20 cellular contexts compared by ENCODE assay signal in genomic region chr9:113296796-113297558, GRCh38. TPM values are rescaled to one million over a fixed set of nuclear protein-coding genes. Genes with fewer than 3 reads are reported as not detected.
DNase-seq lines count a peak whose midpoint lies in the region; ATAC-seq, FAIRE-seq and TF ChIP-seq lines count a peak whose summit lies in the region.
"Had no signal": no experiment of that assay in that cellular context is flagged by ENCODE, and none has a peak within 500 bp of the region (broad histone marks: within the 10 kb centered on the region; RNA-seq: fewer than 3 reads in every experiment).

No MANE protein-coding gene starts in this region.

- no TSS peak for BruUV-seq in K562 (replicated peaks; lab: Mats Ljungman, UMichigan)

- H3K79me2 ChIP-seq in K562 (ENCODE audit: control insufficient read depth, insufficient read depth, low read length): no peaks in the 10 kb centered on the region

- FAIRE-seq in K562 (lab: Jason Lieb, UNC) (no peak), GM12892 (lab: Jason Lieb, UNC) (no peak)
- FAIRE-seq: GM12878, GM18507 had no signal

- peak overlapping the region; percentile 17 for H3K27ac Mint-ChIP-seq in activated T-cell treated with anti-CD3 and anti-CD28 coated beads, Interleukin-2, amount 50 U/mL, for 24 hours

- H3K9me3 Mint-ChIP-seq in activated T-cell treated with anti-CD3 and anti-CD28 coated beads, Interleukin-2, amount 50 U/mL, for 24 hours: no peaks in the 10 kb centered on the region

- no peak overlapping the region for H3K9ac ChIP-seq in K562 (ENCODE audit: insufficient read depth in 1 of 2, low read depth in 2 of 2, low read length in 2 of 2)

- H3K36me3 Mint-ChIP-seq in activated T-cell treated with anti-CD3 and anti-CD28 coated beads, Interleukin-2, amount 50 U/mL, for 24 hours (ENCODE audit: low read depth): peaks cover 28% of the 10 kb centered on the region

- 7% methylated on average over 9 of the region's 9 CpGs for WGBS in K562 (ENCODE audit: insufficient coverage, low coverage, missing lambda C conversion rate)

- in situ Hi-C loops in K562 (cut with MboI): no loop called here

- no peaks in the 10 kb centered on the region for H3K9me3 ChIP-seq in K562 (replicated peaks; ENCODE audit: control insufficient read depth, insufficient read depth, low read depth, low read length)
- H3K9me3 ChIP-seq: Caco-2, SJCRH30 had no signal

- no peak overlapping the region for H3K4me3 ChIP-seq in K562
- H3K4me3 ChIP-seq: GM12878, SJCRH30 had no signal

- intact Hi-C loops in K562 (cut with micrococcal nuclease): no loop called here

- CTCF ChIA-PET in K562 (lab: Yijun Ruan, JAX; ENCODE audit: low intra/inter-chr PET ratio): no interaction called here

- H3K4me1 Mint-ChIP-seq in activated T-cell treated with anti-CD3 and anti-CD28 coated beads, Interleukin-2, amount 50 U/mL, for 24 hours (ENCODE audit: low read depth): no peaks in the 10 kb centered on the region

- no peak for TF ChIP-seq RAD21 in K562 (CRISPR knock-in tag; conservative IDR thresholded peaks at IDR 0.05 in 1 of 2, IDR thresholded peaks at IDR 0.05 in 1 of 2)

- H4K20me1 ChIP-seq in K562 (replicated peaks; ENCODE audit: control insufficient read depth, insufficient read depth, low read length): 0 out of 2 replicates have a peak, but pooled peaks cover 3% of the 10 kb centered on the region

- no peak for ATAC-seq in K562
- ATAC-seq: GM12878, HCT116, PC-3 had no signal

- peaks cover 17% of the 10 kb centered on the region for H3K36me3 ChIP-seq in K562 (ENCODE audit: control insufficient read depth, insufficient read depth, low read length)

- no peak for TF ChIP-seq CTCF in K562 (IDR thresholded peaks at IDR 0.05 in 2 of 3, conservative IDR thresholded peaks at IDR 0.05 in 1 of 3; ENCODE audit: insufficient read depth in 2 of 3, low read depth in 1 of 3, low read length in 3 of 3)

- no peak overlapping the region for H3K4me3 Mint-ChIP-seq in activated T-cell treated with anti-CD3 and anti-CD28 coated beads, Interleukin-2, amount 50 U/mL, for 24 hours

- no peak for TF ChIP-seq POLR2A in K562 (conservative IDR thresholded peaks at IDR 0.05)
- TF ChIP-seq POLR2A in GM12892 (IDR thresholded peaks at IDR 0.05; ENCODE audit: low read depth, low read length): no peak

- POLR2A ChIA-PET in K562 (lab: Yijun Ruan, JAX): interaction anchor here (0.6 to 1.8 kb wide), 7 partner anchors 9 to 1153 kb away, joined by 3 to 9 read pairs (median 3); partner anchors contain the start of genes CDC26, FKBP15, PRPF4 and SLC31A1

- DNase-seq in activated T-cell treated with anti-CD3 and anti-CD28 coated beads, Interleukin-2, amount 50 U/mL, for 24 hours: no peak
- DNase-seq in activated T-cell treated with anti-CD3 and anti-CD28 coated beads, Interleukin-2, amount 50 U/mL, for 48 hours: no peak
- DNase-seq in NCI-H524 (lab: John Stamatoyannopoulos, UW) (peak; percentile 84 to 91), K562 (ENCODE audit: extremely low read depth in 1 of 4, low spot score in 3 of 4) (no peak), stromal cell of bone marrow (ENCODE audit: low read depth) (peak; percentile 10), GM12892 (ENCODE audit: insufficient read length) (no peak), DMS114 treated with DMSO at 0.1 percent for 48 hours (lab: John Stamatoyannopoulos, UW; ENCODE audit: unreplicated experiment) (no peak)
- DNase-seq: ACHN, Caco-2, DND-41, GDM1, KBM-7, NCI-H146, NCI-H510A treated with DMSO at 0.1 percent for 48 hours, PC-3, SJCRH30, T-helper 2 cell had no signal

- H3K9me1 ChIP-seq in K562 (ENCODE audit: control insufficient read depth, insufficient read depth, low read length): no peaks in the 10 kb centered on the region

- no peak overlapping the region for H3K27ac ChIP-seq in K562 (ENCODE audit: extremely low read depth, low read depth, low read length)
- H3K27ac ChIP-seq: SJCRH30 had no signal

- no peak overlapping the region for H2AFZ ChIP-seq in K562 (ENCODE audit: low read depth, low read length)

- H3K27me3 Mint-ChIP-seq in activated T-cell treated with anti-CD3 and anti-CD28 coated beads, Interleukin-2, amount 50 U/mL, for 24 hours: no peaks in the 10 kb centered on the region

- TF ChIP-seq EP300 in K562 (IDR thresholded peaks at IDR 0.05; ENCODE audit: low read length): no peak

- peaks cover 12 to 17% of the 10 kb centered on the region in 2 experiments; a peak in 4 of 5 replicates for H3K4me1 ChIP-seq in K562 (replicated peaks in 1 of 2; ENCODE audit: control insufficient read depth in 2 of 2, insufficient read depth in 2 of 2, low read length in 2 of 2)
- H3K4me1 ChIP-seq: Caco-2 had no signal

- H3K4me2 ChIP-seq in K562 (ENCODE audit: insufficient read depth, low read length): no peak overlapping the region

- H3K27me3 ChIP-seq in K562 (ENCODE audit: control insufficient read depth in 2 of 2, insufficient read depth in 2 of 2, low read length in 2 of 2): peaks cover 11 to 25% of the 10 kb centered on the region in 2 experiments; a peak in 4 of 5 replicates
- H3K27me3 ChIP-seq: SJCRH30 had no signal

RNA-seq across cellular contexts. Expression of gene RNF183, which starts 6.2 kb away (rescaled TPM):
- 2.4 and 2.9 TPM in 2 replicates for total RNA-seq in K562 (2011; cell fraction: chromatin; rRNA removed; ENCODE audit: low replicate concordance)
- 0.92 and 2.3 TPM in 2 replicates for total RNA-seq in K562 (2011; cell fraction: nucleolus; rRNA removed)
- 1.4 and 2.4 TPM in 2 replicates for total RNA-seq in K562 (2011; cell fraction: nucleoplasm; rRNA removed)
- total RNA-seq in K562 (2014; rRNA removed): not detected in 2 replicates
- total RNA-seq in K562 (2014; rRNA removed; fragmentation: Illumina TruSeq; extraction: Trizol): not detected in 2 replicates
- total RNA-seq in K562 (2015; rRNA removed; fragmentation: Illumina TruSeq; extraction: Trizol): not detected in 2 replicates
- total RNA-seq in K562 (2021): 0.22 TPM in 1 of 2 replicates, not detected in the other
- 2.0 and 3.1 TPM in 2 replicates for polyA plus RNA-seq in K562 (2011; rRNA removed)
- polyA plus RNA-seq in K562 (2011; cell fraction: cytosol; rRNA removed): 3.7 TPM in 2 replicates
- 8.0 and 10.7 TPM in 2 replicates for polyA plus RNA-seq in K562 (2011; cell fraction: nucleus; rRNA removed)
- 0.26 and 0.57 TPM in 2 replicates for polyA plus RNA-seq in K562 (2012)
- 0.08 TPM in 1 of 2 replicates, not detected in the other for polyA plus RNA-seq in K562 (2014; fragmentation: Illumina TruSeq; extraction: Trizol)
- polyA plus RNA-seq in K562 (2014; fragmentation: Nextera tagmentation; extraction: Ambion mirVana): under 1 TPM in 1 of 2 experiments, not detected in 1; 0.04 TPM
- 0.08 and 0.11 TPM in 2 replicates for polyA plus RNA-seq in K562 (2014; rRNA removed)
- polyA minus RNA-seq in K562 (2011; rRNA and poly(A)+ RNA removed): 1.1 and 1.3 TPM in 2 replicates
- not detected in 2 replicates for polyA minus RNA-seq in K562 (2011; cell fraction: cytosol; rRNA and poly(A)+ RNA removed)
- 0.94 and 2.2 TPM in 2 replicates for polyA minus RNA-seq in K562 (2011; cell fraction: nucleus; rRNA and poly(A)+ RNA removed)
- 8.7 TPM for polyA plus RNA-seq in GM12892 (2012; ENCODE audit: missing spikeins)
- total RNA-seq: PC-3, SJCRH30 had no signal

RNA-seq across cellular contexts. Expression of gene PRPF4, which starts 21.5 kb away (rescaled TPM):
- total RNA-seq in K562 (2011; cell fraction: chromatin; rRNA removed; ENCODE audit: low replicate concordance): 40.6 and 50.9 TPM in 2 replicates
- 20.5 and 23.0 TPM in 2 replicates for total RNA-seq in K562 (2011; cell fraction: nucleolus; rRNA removed)
- total RNA-seq in K562 (2011; cell fraction: nucleoplasm; rRNA removed): 26.3 and 27.7 TPM in 2 replicates
- total RNA-seq in K562 (2014; rRNA removed): 36.2 and 39.8 TPM in 2 replicates
- total RNA-seq in K562 (2014; rRNA removed; fragmentation: Illumina TruSeq; extraction: Trizol): 42.4 and 45.0 TPM in 2 replicates
- 52.7 and 53.2 TPM in 2 replicates for total RNA-seq in K562 (2015; rRNA removed; fragmentation: Illumina TruSeq; extraction: Trizol)
- total RNA-seq in K562 (2021): 36.1 and 36.7 TPM in 2 replicates
- polyA plus RNA-seq in K562 (2011; rRNA removed): 18.3 and 26.1 TPM in 2 replicates
- polyA plus RNA-seq in K562 (2011; cell fraction: cytosol; rRNA removed): 19.0 and 20.2 TPM in 2 replicates
- 15.4 and 18.4 TPM in 2 replicates for polyA plus RNA-seq in K562 (2011; cell fraction: nucleus; rRNA removed)
- polyA plus RNA-seq in K562 (2012): 26.0 and 38.2 TPM in 2 replicates
- polyA plus RNA-seq in K562 (2014; fragmentation: Illumina TruSeq; extraction: Trizol): 44.7 and 49.8 TPM in 2 replicates
- 10 to 100 TPM; 25.8 to 66.0 TPM for polyA plus RNA-seq in K562 (2014; fragmentation: Nextera tagmentation; extraction: Ambion mirVana)
- polyA plus RNA-seq in K562 (2014; rRNA removed): 29.5 and 30.2 TPM in 2 replicates
- polyA minus RNA-seq in K562 (2011; rRNA and poly(A)+ RNA removed): 19.3 and 21.5 TPM in 2 replicates
- polyA minus RNA-seq in K562 (2011; cell fraction: cytosol; rRNA and poly(A)+ RNA removed): 17.4 and 19.7 TPM in 2 replicates
- 9.0 and 15.3 TPM in 2 replicates for polyA minus RNA-seq in K562 (2011; cell fraction: nucleus; rRNA and poly(A)+ RNA removed)
- polyA plus RNA-seq in GM12892 (2012; ENCODE audit: missing spikeins): 24.1 TPM

RNA-seq across cellular contexts. Expression of gene CDC26, which starts 21.6 kb away (rescaled TPM):
- 6.0 and 15.5 TPM in 2 replicates for total RNA-seq in K562 (2011; cell fraction: chromatin; rRNA removed; ENCODE audit: low replicate concordance)
- total RNA-seq in K562 (2011; cell fraction: nucleolus; rRNA removed): 3.7 and 4.7 TPM in 2 replicates
- total RNA-seq in K562 (2011; cell fraction: nucleoplasm; rRNA removed): 6.2 and 8.5 TPM in 2 replicates
- total RNA-seq in K562 (2014; rRNA removed): 38.9 and 49.8 TPM in 2 replicates
- 60.0 and 61.5 TPM in 2 replicates for total RNA-seq in K562 (2014; rRNA removed; fragmentation: Illumina TruSeq; extraction: Trizol)
- 63.9 and 65.3 TPM in 2 replicates for total RNA-seq in K562 (2015; rRNA removed; fragmentation: Illumina TruSeq; extraction: Trizol)
- 33.0 TPM in 2 replicates for total RNA-seq in K562 (2021)
- polyA plus RNA-seq in K562 (2011; rRNA removed): 30.1 and 42.9 TPM in 2 replicates
- polyA plus RNA-seq in K562 (2011; cell fraction: cytosol; rRNA removed): 7.1 and 20.4 TPM in 2 replicates
- polyA plus RNA-seq in K562 (2011; cell fraction: nucleus; rRNA removed): 9.9 and 13.4 TPM in 2 replicates
- polyA plus RNA-seq in K562 (2012): 24.7 and 64.4 TPM in 2 replicates
- polyA plus RNA-seq in K562 (2014; fragmentation: Illumina TruSeq; extraction: Trizol): 69.5 and 76.9 TPM in 2 replicates
- polyA plus RNA-seq in K562 (2014; fragmentation: Nextera tagmentation; extraction: Ambion mirVana): 100 to 1,000 TPM; 132 to 147 TPM
- 57.4 and 64.6 TPM in 2 replicates for polyA plus RNA-seq in K562 (2014; rRNA removed)
- 29.1 and 33.8 TPM in 2 replicates for polyA minus RNA-seq in K562 (2011; rRNA and poly(A)+ RNA removed)
- polyA minus RNA-seq in K562 (2011; cell fraction: cytosol; rRNA and poly(A)+ RNA removed): 6.0 and 11.5 TPM in 2 replicates
- 3.5 and 8.0 TPM in 2 replicates for polyA minus RNA-seq in K562 (2011; cell fraction: nucleus; rRNA and poly(A)+ RNA removed)
- polyA plus RNA-seq in GM12892 (2012; ENCODE audit: missing spikeins): 38.7 TPM

RNA-seq across cellular contexts. Expression of gene WDR31, which starts 43.1 kb away (rescaled TPM):
- total RNA-seq in K562 (2011; cell fraction: chromatin; rRNA removed; ENCODE audit: low replicate concordance): 1.1 and 1.9 TPM in 2 replicates
- 0.83 and 1.2 TPM in 2 replicates for total RNA-seq in K562 (2011; cell fraction: nucleolus; rRNA removed)
- total RNA-seq in K562 (2011; cell fraction: nucleoplasm; rRNA removed): 0.73 and 0.84 TPM in 2 replicates
- total RNA-seq in K562 (2014; rRNA removed): 0.64 and 0.78 TPM in 2 replicates
- total RNA-seq in K562 (2014; rRNA removed; fragmentation: Illumina TruSeq; extraction: Trizol): 0.95 and 1.3 TPM in 2 replicates
- 0.80 and 1.0 TPM in 2 replicates for total RNA-seq in K562 (2015; rRNA removed; fragmentation: Illumina TruSeq; extraction: Trizol)
- total RNA-seq in K562 (2021): 1.4 and 1.5 TPM in 2 replicates
- polyA plus RNA-seq in K562 (2011; rRNA removed): 1.3 and 1.8 TPM in 2 replicates
- polyA plus RNA-seq in K562 (2011; cell fraction: cytosol; rRNA removed): 0.64 and 1.2 TPM in 2 replicates
- 0.93 and 1.8 TPM in 2 replicates for polyA plus RNA-seq in K562 (2011; cell fraction: nucleus; rRNA removed)
- polyA plus RNA-seq in K562 (2012): 1.6 and 4.2 TPM in 2 replicates
- polyA plus RNA-seq in K562 (2014; fragmentation: Illumina TruSeq; extraction: Trizol): 1.2 and 1.3 TPM in 2 replicates
- polyA plus RNA-seq in K562 (2014; fragmentation: Nextera tagmentation; extraction: Ambion mirVana): under 1 TPM; 0.35 to 0.71 TPM
- 0.66 and 1.5 TPM in 2 replicates for polyA plus RNA-seq in K562 (2014; rRNA removed)
- polyA minus RNA-seq in K562 (2011; rRNA and poly(A)+ RNA removed): 2.9 and 7.2 TPM in 2 replicates
- polyA minus RNA-seq in K562 (2011; cell fraction: cytosol; rRNA and poly(A)+ RNA removed): 1.0 and 2.5 TPM in 2 replicates
- 0.54 and 0.67 TPM in 2 replicates for polyA minus RNA-seq in K562 (2011; cell fraction: nucleus; rRNA and poly(A)+ RNA removed)
- polyA plus RNA-seq in GM12892 (2012; ENCODE audit: missing spikeins): 0.98 TPM

RNA-seq across cellular contexts. Expression of gene BSPRY, which starts 52.4 kb away (rescaled TPM):
- 0.25 and 0.56 TPM in 2 replicates for total RNA-seq in K562 (2011; cell fraction: chromatin; rRNA removed; ENCODE audit: low replicate concordance)
- 0.17 and 0.53 TPM in 2 replicates for total RNA-seq in K562 (2011; cell fraction: nucleolus; rRNA removed)
- total RNA-seq in K562 (2011; cell fraction: nucleoplasm; rRNA removed): 0.59 and 0.84 TPM in 2 replicates
- 0.16 and 0.18 TPM in 2 replicates for total RNA-seq in K562 (2014; rRNA removed)
- 0.18 and 0.22 TPM in 2 replicates for total RNA-seq in K562 (2014; rRNA removed; fragmentation: Illumina TruSeq; extraction: Trizol)
- 0.22 and 0.23 TPM in 2 replicates for total RNA-seq in K562 (2015; rRNA removed; fragmentation: Illumina TruSeq; extraction: Trizol)
- 0.16 and 0.45 TPM in 2 replicates for total RNA-seq in K562 (2021)
- polyA plus RNA-seq in K562 (2011; rRNA removed): 0.46 and 0.67 TPM in 2 replicates
- 0.63 and 1.2 TPM in 2 replicates for polyA plus RNA-seq in K562 (2011; cell fraction: cytosol; rRNA removed)
- polyA plus RNA-seq in K562 (2011; cell fraction: nucleus; rRNA removed): 0.51 and 0.95 TPM in 2 replicates
- 0.30 and 0.64 TPM in 2 replicates for polyA plus RNA-seq in K562 (2012)
- 0.21 and 0.22 TPM in 2 replicates for polyA plus RNA-seq in K562 (2014; fragmentation: Illumina TruSeq; extraction: Trizol)
- under 1 TPM; 0.07 TPM for polyA plus RNA-seq in K562 (2014; fragmentation: Nextera tagmentation; extraction: Ambion mirVana)
- polyA plus RNA-seq in K562 (2014; rRNA removed): 0.17 and 0.34 TPM in 2 replicates
- polyA minus RNA-seq in K562 (2011; rRNA and poly(A)+ RNA removed): 0.30 and 0.88 TPM in 2 replicates
- polyA minus RNA-seq in K562 (2011; cell fraction: cytosol; rRNA and poly(A)+ RNA removed): 0.55 TPM in 1 of 2 replicates, not detected in the other
- polyA minus RNA-seq in K562 (2011; cell fraction: nucleus; rRNA and poly(A)+ RNA removed): 0.27 and 0.33 TPM in 2 replicates
- polyA plus RNA-seq in GM12892 (2012; ENCODE audit: missing spikeins): 1.4 TPM

Comparison
In these comparisons a context has a peak if more than half of its experiments do, and no peak if none do; other contexts are left out.
1. DNase-seq: peak in NCI-H524 (2 of 2) and stromal cell of bone marrow (single experiment); none in activated T-cell treated with anti-CD3 and anti-CD28 coated beads, Interleukin-2, amount 50 U/mL, for 24 hours (single experiment), activated T-cell treated with anti-CD3 and anti-CD28 coated beads, Interleukin-2, amount 50 U/mL, for 48 hours (0 of 2), K562 (0 of 4), GM12892 (single experiment) and DMS114 treated with DMSO at 0.1 percent for 48 hours (single experiment).